Comparison of ENCODE assay signal across 1 cellular context in the genomic region with DNA sequence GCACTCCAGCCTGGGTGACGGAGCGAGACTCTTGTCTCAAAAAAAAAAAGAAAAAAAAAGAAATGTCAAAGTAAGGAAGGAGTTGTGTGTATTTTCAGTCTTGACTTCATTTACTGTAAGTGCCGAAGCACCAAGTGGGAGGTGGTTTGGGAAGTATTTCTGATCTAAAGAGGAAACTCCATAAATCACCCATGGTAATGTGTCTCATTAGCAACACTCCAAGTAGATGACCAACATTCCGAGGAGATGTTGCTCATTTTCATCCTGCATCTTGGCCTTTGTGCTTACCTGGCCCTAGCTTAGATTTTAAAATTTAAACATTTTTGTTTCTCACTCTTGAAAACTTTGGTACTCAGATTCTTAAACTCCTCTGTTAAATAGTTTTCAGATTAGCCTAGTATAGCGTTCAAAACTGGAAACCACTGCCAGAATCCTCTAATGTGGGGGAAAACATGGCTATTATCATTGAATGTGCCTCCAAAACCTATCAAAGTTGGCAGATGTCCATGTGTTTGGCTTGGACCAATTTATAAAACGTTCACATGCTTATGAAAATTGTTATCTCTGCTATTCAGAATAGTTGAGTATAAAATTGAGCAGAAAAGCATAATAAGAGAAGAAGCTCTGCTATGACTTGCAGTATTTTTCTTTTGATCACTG.
A peak's percentile ranks its signal among the peaks of the same experiment; 100 is the strongest.
TF ChIP-seq lines count a peak whose summit lies in the region.

No MANE protein-coding gene starts in this region.

TF ChIP-seq in K562, 482 proteins besides CTCF, POLR2A, EP300 and RAD21 (continued from another document):
- TF ChIP-seq, protein P1, sequence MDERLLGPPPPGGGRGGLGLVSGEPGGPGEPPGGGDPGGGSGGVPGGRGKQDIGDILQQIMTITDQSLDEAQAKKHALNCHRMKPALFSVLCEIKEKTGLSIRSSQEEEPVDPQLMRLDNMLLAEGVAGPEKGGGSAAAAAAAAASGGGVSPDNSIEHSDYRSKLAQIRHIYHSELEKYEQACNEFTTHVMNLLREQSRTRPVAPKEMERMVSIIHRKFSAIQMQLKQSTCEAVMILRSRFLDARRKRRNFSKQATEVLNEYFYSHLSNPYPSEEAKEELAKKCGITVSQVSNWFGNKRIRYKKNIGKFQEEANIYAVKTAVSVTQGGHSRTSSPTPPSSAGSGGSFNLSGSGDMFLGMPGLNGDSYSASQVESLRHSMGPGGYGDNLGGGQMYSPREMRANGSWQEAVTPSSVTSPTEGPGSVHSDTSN (CRISPR knock-in tag; IDR thresholded peaks at IDR 0.05; ENCODE audit: low read depth) = no peak
- TF ChIP-seq, protein P1 (tag; conservative IDR thresholded peaks at IDR 0.05; ENCODE audit: low read depth) = 0 out of 2 replicates have a peak, but pooled peaks have one; percentile 39
- TF ChIP-seq, protein P2, sequence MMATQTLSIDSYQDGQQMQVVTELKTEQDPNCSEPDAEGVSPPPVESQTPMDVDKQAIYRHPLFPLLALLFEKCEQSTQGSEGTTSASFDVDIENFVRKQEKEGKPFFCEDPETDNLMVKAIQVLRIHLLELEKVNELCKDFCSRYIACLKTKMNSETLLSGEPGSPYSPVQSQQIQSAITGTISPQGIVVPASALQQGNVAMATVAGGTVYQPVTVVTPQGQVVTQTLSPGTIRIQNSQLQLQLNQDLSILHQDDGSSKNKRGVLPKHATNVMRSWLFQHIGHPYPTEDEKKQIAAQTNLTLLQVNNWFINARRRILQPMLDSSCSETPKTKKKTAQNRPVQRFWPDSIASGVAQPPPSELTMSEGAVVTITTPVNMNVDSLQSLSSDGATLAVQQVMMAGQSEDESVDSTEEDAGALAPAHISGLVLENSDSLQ (IDR thresholded peaks at IDR 0.05) = peak; percentile 59
- TF ChIP-seq ZBED1 (IDR thresholded peaks at IDR 0.05) = no peak
- TF ChIP-seq, protein P3, sequence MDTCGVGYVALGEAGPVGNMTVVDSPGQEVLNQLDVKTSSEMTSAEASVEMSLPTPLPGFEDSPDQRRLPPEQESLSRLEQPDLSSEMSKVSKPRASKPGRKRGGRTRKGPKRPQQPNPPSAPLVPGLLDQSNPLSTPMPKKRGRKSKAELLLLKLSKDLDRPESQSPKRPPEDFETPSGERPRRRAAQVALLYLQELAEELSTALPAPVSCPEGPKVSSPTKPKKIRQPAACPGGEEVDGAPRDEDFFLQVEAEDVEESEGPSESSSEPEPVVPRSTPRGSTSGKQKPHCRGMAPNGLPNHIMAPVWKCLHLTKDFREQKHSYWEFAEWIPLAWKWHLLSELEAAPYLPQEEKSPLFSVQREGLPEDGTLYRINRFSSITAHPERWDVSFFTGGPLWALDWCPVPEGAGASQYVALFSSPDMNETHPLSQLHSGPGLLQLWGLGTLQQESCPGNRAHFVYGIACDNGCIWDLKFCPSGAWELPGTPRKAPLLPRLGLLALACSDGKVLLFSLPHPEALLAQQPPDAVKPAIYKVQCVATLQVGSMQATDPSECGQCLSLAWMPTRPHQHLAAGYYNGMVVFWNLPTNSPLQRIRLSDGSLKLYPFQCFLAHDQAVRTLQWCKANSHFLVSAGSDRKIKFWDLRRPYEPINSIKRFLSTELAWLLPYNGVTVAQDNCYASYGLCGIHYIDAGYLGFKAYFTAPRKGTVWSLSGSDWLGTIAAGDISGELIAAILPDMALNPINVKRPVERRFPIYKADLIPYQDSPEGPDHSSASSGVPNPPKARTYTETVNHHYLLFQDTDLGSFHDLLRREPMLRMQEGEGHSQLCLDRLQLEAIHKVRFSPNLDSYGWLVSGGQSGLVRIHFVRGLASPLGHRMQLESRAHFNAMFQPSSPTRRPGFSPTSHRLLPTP (IDR thresholded peaks at IDR 0.05; ENCODE audit: borderline replicate concordance, extremely low read depth, insufficient read length) = no peak
